27 cellular contexts compared by ENCODE assay signal in the genomic region with DNA sequence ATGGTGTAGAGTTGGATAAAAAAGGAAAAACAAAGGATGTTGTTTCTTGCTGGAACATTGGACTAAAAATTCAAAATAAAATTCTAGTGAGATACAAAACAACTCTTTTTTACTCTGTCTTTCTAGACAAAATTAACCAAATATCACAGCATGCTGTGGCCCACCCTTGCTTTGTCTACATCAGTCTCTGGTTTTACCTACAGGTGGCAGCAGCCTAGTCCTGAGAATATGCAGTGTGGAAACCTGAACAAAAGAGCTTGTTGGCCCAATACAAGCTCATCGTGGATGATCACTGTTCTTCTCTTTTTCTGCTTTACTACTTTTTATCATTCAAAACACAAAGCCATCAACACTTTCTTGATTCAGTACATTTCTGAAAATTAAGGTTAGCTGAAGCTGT.
DNase-seq lines count a peak whose midpoint lies in the region; ATAC-seq and TF ChIP-seq lines count a peak whose summit lies in the region.
"Had no signal": no experiment of that assay in that cellular context is flagged by ENCODE, and none has a peak within 500 bp of the region (broad histone marks: within the 10 kb centered on the region; RNA-seq: fewer than 3 reads in every experiment).

No MANE protein-coding gene starts in this region.

- no peak for TF ChIP-seq EP300 in ovary (IDR thresholded peaks at IDR 0.05)

- DNase-seq in DMS53 (lab: John Stamatoyannopoulos, UW): peak; percentile 38
- DNase-seq in DMS53 treated with DMSO at 0.1 percent for 48 hours (lab: John Stamatoyannopoulos, UW; ENCODE audit: unreplicated experiment): no peak
- DNase-seq in iPS DF 4.7 (ENCODE audit: extremely low read depth, low spot score): peak; percentile 2
- no peak for DNase-seq in activated CD4-positive, alpha-beta T cell treated with anti-CD3 and anti-CD28 coated beads for 4 hours
- no peak for DNase-seq in ovary
- DNase-seq in occipital lobe (lab: John Stamatoyannopoulos, UW): no peak
- DNase-seq: 8988T; BE2C; CD4-positive, CD25-positive, alpha-beta regulatory T cell; COR-L47; DMS 273 treated with DMSO at 0.1 percent for 48 hours; HFFc6; Kasumi-1; MG63; NCI-H1092; NCI-H1436 treated with DMSO at 0.1 percent for 48 hours; NCI-H2029; NCI-H2171 treated with DMSO at 0.1 percent for 48 hours; NCI-H446; NCI-H526 treated with DMSO at 0.1 percent for 48 hours; NK-92 treated with Interleukin-12 subunit alpha and Interleukin-12 subunit beta, amount 100 ng/mL, for 24 hours; SHP77 treated with DMSO at 0.1 percent for 48 hours; T-cell had no signal

- ATAC-seq in HG02938 (IDR thresholded peaks at IDR 0.05; ENCODE audit: unreplicated experiment): no peak
- ATAC-seq: SK-N-SH treated with all-trans-retinoic acid at 6 μM for 48 hours, T-cell had no signal

- TF ChIP-seq POLR2A in ovary (IDR thresholded peaks at IDR 0.05): no peak

- no peaks in the 10 kb centered on the region for H3K79me2 ChIP-seq in OCI-LY3 (ENCODE audit: low read length)

- 68 to 79% (median 75%) methylated on average over 1 of the region's 1 CpG for WGBS in ovary, 3 donors

- H2AFZ ChIP-seq in OCI-LY3 (ENCODE audit: low read depth, low read length): no peak overlapping the region

- H3K4me1 ChIP-seq in OCI-LY3 (ENCODE audit: low read length): no peaks in the 10 kb centered on the region
- H3K4me1 ChIP-seq in ovary (ENCODE audit: insufficient read depth): no peaks in the 10 kb centered on the region
- H3K4me1 ChIP-seq: BE2C had no signal

- no peaks in the 10 kb centered on the region for H4K20me1 ChIP-seq in OCI-LY3 (ENCODE audit: insufficient read depth, low read length)

- H3K27me3 ChIP-seq in OCI-LY3 (ENCODE audit: low read depth, low read length) (no peaks in the 10 kb centered on the region), ovary (no peaks in the 10 kb centered on the region)
- H3K27me3 ChIP-seq: BE2C, MG63 had no signal

- H3K9me3 ChIP-seq in OCI-LY3 (ENCODE audit: insufficient read depth, low read length) (peaks cover 13% of the 10 kb centered on the region), ovary (no peaks in the 10 kb centered on the region)
- H3K9me3 ChIP-seq: BE2C, MG63 had no signal

- intact Hi-C loops in ovary (cut with DNase I): no loop called here

- no peak overlapping the region for H3K9ac ChIP-seq in OCI-LY3 (ENCODE audit: low read length)

- H3K27ac ChIP-seq in OCI-LY3 (ENCODE audit: low read length) (no peak overlapping the region), ovary (no peak overlapping the region)
- H3K27ac ChIP-seq: HL-60 had no signal

- H3K4me3 ChIP-seq in OCI-LY3 (ENCODE audit: low read length) (no peak overlapping the region), ovary (no peak overlapping the region)
- H3K4me3 ChIP-seq: MG63 had no signal

- no peak overlapping the region for H3K4me2 ChIP-seq in OCI-LY3 (ENCODE audit: low read length)

- TF ChIP-seq CTCF in OCI-LY3 (IDR thresholded peaks at IDR 0.05; ENCODE audit: low read depth, low read length) (peak; percentile 25), ovary (IDR thresholded peaks at IDR 0.05) (no peak)

- no peaks in the 10 kb centered on the region for H3K36me3 ChIP-seq in OCI-LY3 (replicated peaks; ENCODE audit: low read depth, low read length)
- no peaks in the 10 kb centered on the region for H3K36me3 ChIP-seq in ovary
- H3K36me3 ChIP-seq: BE2C, MG63 had no signal

Comparison
In these comparisons a context has a peak if more than half of its experiments do, and no peak if none do; other contexts are left out.
1. DNase-seq: peak in DMS53 (single experiment) and iPS DF 4.7 (single experiment); none in DMS53 treated with DMSO at 0.1 percent for 48 hours (single experiment), activated CD4-positive, alpha-beta T cell treated with anti-CD3 and anti-CD28 coated beads for 4 hours (0 of 2), ovary (0 of 5) and occipital lobe (single experiment).